8 cellular contexts compared by ENCODE assay signal in genomic region chr10:104337985-104338735, GRCh38. TPM values are rescaled to one million over a fixed set of nuclear protein-coding genes. Genes with fewer than 3 reads are reported as not detected.
DNase-seq lines count a peak whose midpoint lies in the region; ATAC-seq and TF ChIP-seq lines count a peak whose summit lies in the region.

Gene ITPRIP, minus strand, starts transcription at chr10:104338465. Its CDS starts 22,414 bp downstream, at chr10:104316051.

- no peak for TF ChIP-seq CTCF in lower leg skin (IDR thresholded peaks at IDR 0.05)

- ATAC-seq in HG02759 (IDR thresholded peaks at IDR 0.05; ENCODE audit: unreplicated experiment), result peak; percentile 75

- peak in 1 of 2 donors; percentile 64 for TF ChIP-seq POLR2A in lower leg skin (IDR thresholded peaks at IDR 0.05)

- H3K4me3 ChIP-seq in lower leg skin (ENCODE audit: low read depth, poor library complexity, severe bottlenecking), result peak within 1 kb of the TSS; percentile 89

- DNase-seq in NCI-H1436 (lab: John Stamatoyannopoulos, UW) (peak; percentile 41), NCI-H1436 treated with DMSO at 0.1 percent for 48 hours (lab: John Stamatoyannopoulos, UW) (no peak), NCI-H2171 treated with DMSO at 0.1 percent for 48 hours (lab: John Stamatoyannopoulos, UW) (peak; percentile 21), dermis microvascular lymphatic vessel endothelial cell (ENCODE audit: low read depth in 2 of 2) (peak in 1 of 2 donors; percentile 88), lower leg skin (ENCODE audit: low spot score in 2 of 2) (peak; percentile 80 to 95)
- peak; percentile 67 for DNase-seq in activated CD4-positive, alpha-beta T cell treated with anti-CD3 and anti-CD28 coated beads, Interleukin-2, amount 50 U/mL, for 1 hour
- DNase-seq in stimulated activated CD4-positive, alpha-beta T cell treated with anti-CD3 and anti-CD28 coated beads, TNF-alpha, amount 100 ng/mL, for 48 hours (ENCODE audit: low read depth in 3 of 3), result peak; percentile 44 to 64 (median 51)

- intact Hi-C loops in lower leg skin (cut with DNase I; ENCODE audit: low total_unique reads), result no loop called here

- WGBS in lower leg skin, 2 donors, result 0 to 1% methylated on average over 65 to 68 of the region's 70 CpGs

RNA-seq across cellular contexts. Expression of gene ITPRIP, which starts in this region (rescaled TPM):
- total RNA-seq in dermis microvascular lymphatic vessel endothelial cell (20.7 and 43.0 TPM in 2 replicates), lower leg skin (100 to 1,000 TPM in 3 of 4 donors, 10 to 100 TPM in 1; 77.8 to 182 (median 141) TPM)
